In the genomic region with DNA sequence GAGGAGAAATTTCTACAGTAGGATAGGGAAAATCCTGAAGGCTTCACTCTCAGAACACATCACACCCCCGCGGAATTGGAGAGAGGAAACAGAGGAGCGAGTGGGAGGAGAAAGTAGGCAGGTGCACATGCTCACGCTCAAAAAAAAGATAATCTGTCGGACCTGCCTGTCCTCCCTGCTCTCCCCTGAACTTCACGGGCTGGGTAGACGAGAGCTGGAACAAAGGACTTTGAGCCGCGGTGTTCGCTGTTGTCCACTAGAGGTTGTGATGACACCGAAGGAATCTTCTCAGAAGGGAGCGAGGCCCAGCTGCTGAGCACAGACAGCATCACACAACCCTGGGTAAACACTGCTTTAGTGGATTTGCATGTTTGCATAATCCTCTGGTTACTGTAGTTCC, we compare ENCODE assay signal across 13 cellular contexts. TPM values are rescaled to one million over a fixed set of nuclear protein-coding genes. Genes with fewer than 3 reads are reported as not detected.
A peak's percentile ranks its signal among the peaks of the same experiment; 100 is the strongest.
DNase-seq lines count a peak whose midpoint lies in the region; ATAC-seq and TF ChIP-seq lines count a peak whose summit lies in the region.
"Had no signal": no experiment of that assay in that cellular context is flagged by ENCODE, and none has a peak within 500 bp of the region (broad histone marks: within the 10 kb centered on the region; RNA-seq: fewer than 3 reads in every experiment).

No MANE protein-coding gene starts in this region.

- peaks cover 17% of the 10 kb centered on the region for H3K27me3 ChIP-seq in colonic mucosa

- H3K4me1 ChIP-seq in colonic mucosa, result no peaks in the 10 kb centered on the region

- H3K9me3 ChIP-seq in colonic mucosa, result no peaks in the 10 kb centered on the region
- H3K9me3 ChIP-seq: body of pancreas, gastroesophageal sphincter had no signal

- POLR2A ChIA-PET in GM10248 (lab: Yijun Ruan, JAX), result no interaction called here

- TF ChIP-seq CTCF in colonic mucosa (IDR thresholded peaks at IDR 0.05) (no peak), GM10248 (IDR thresholded peaks at IDR 0.05; ENCODE audit: control extremely low read depth, extremely low read depth, low read depth, missing control alignments) (no peak)

- CTCF ChIA-PET in GM10248 (lab: Yijun Ruan, JAX), result no interaction called here

- no peak overlapping the region for H3K4me3 ChIP-seq in Jurkat, Clone E6-1 (ENCODE audit: low read length)
- no peak overlapping the region for H3K4me3 ChIP-seq in colonic mucosa
- H3K4me3 ChIP-seq: body of pancreas, gastroesophageal sphincter had no signal

- in situ Hi-C loops in SK-MEL-5 (cut with HindIII; ENCODE audit: low pct_unique_long_range_greater_than_20kb, low sequenced_read_pairs), result no loop called here

- intact Hi-C loops in colonic mucosa (cut with DNase I), result loop anchor here (10.0 kb wide), 1 partner anchor 151 kb away; no protein-coding TSS in a partner anchor

- H3K36me3 ChIP-seq in colonic mucosa, result no peaks in the 10 kb centered on the region
- H3K36me3 ChIP-seq: gastroesophageal sphincter had no signal

- ATAC-seq in GM18867 (IDR thresholded peaks at IDR 0.05; ENCODE audit: unreplicated experiment), result no peak
- ATAC-seq: activated CD8-positive, alpha-beta T cell treated with anti-CD3 and anti-CD28 coated beads for 36 hours; body of pancreas; gastroesophageal sphincter had no signal

- DNase-seq in D341Med (ENCODE audit: low spot score), result peak; percentile 56
- DNase-seq in Jurkat, Clone E6-1 (ENCODE audit: low read depth, low spot score), result peak; percentile 5
- peak; percentile 37 for DNase-seq in SK-MEL-5 (ENCODE audit: low read depth, low spot score)
- peak; percentile 55 for DNase-seq in medulla oblongata (ENCODE audit: extremely low spot score)
- no peak for DNase-seq in middle frontal gyrus (ENCODE audit: extremely low spot score, low spot score)
- no peak for DNase-seq in colonic mucosa
- DNase-seq in GM10248 (ENCODE audit: extremely low spot score), result no peak
- DNase-seq: activated CD8-positive, alpha-beta T cell treated with anti-CD3 and anti-CD28 coated beads for 36 hours; stimulated activated CD4-positive, alpha-beta T cell treated with anti-CD3 and anti-CD28 coated beads, Interleukin-4, amount 100 ng/mL, for 1 hour; trophoblast cell had no signal

- H3K9ac ChIP-seq in colonic mucosa (ENCODE audit: low read depth in 2 of 2, low read length in 2 of 2), result no peak overlapping the region

- H3K27ac ChIP-seq in colonic mucosa, result no peak overlapping the region
- H3K27ac ChIP-seq: body of pancreas, gastroesophageal sphincter had no signal

RNA-seq across cellular contexts. Expression of gene SEZ6L, which starts 5.0 kb away (rescaled TPM):
- not detected for polyA plus RNA-seq in Jurkat, Clone E6-1 (2012; ENCODE audit: insufficient read depth, insufficient read length)
- not detected in 2 replicates for total RNA-seq in SK-MEL-5 (2014; rRNA removed; shearing (Covaris generic))
- polyA plus RNA-seq in SK-MEL-5 (2015; cell fraction: cytosol; rRNA removed), result not detected in 2 replicates
- polyA plus RNA-seq in SK-MEL-5 (2015; cell fraction: nucleus; rRNA removed), result not detected in 2 replicates
- under 1 TPM in 1 of 2 donors, not detected in 1; 0.32 TPM for total RNA-seq in colonic mucosa
- total RNA-seq: activated CD8-positive, alpha-beta T cell treated with anti-CD3 and anti-CD28 coated beads for 36 hours had no signal

Comparison
In these comparisons a context has a peak if more than half of its experiments do, and no peak if none do; other contexts are left out.
1. DNase-seq: peak in D341Med (single experiment), Jurkat, Clone E6-1 (single experiment), SK-MEL-5 (single experiment) and medulla oblongata (single experiment); none in middle frontal gyrus (single experiment), colonic mucosa (single experiment) and GM10248 (single experiment).